ENCODE assay signal across 8 cellular contexts in genomic region chr10:17607603-17608332, GRCh38. TPM values are rescaled to one million over a fixed set of nuclear protein-coding genes. Genes with fewer than 3 reads are reported as not detected.
DNase-seq lines count a peak whose midpoint lies in the region; ATAC-seq and TF ChIP-seq lines count a peak whose summit lies in the region.

No MANE protein-coding gene starts in this region.

- peaks cover 7% of the 10 kb centered on the region for H3K79me2 ChIP-seq in osteoblast (ENCODE audit: insufficient read depth, low read length)

- H3K9me3 ChIP-seq in T-helper 17 cell (ENCODE audit: control insufficient read depth, low read length, poor library complexity, severe bottlenecking) (no peaks in the 10 kb centered on the region), osteoblast (ENCODE audit: low read depth, low read length) (no peaks in the 10 kb centered on the region)

- H3K27ac Mint-ChIP-seq in activated naive CD4-positive, alpha-beta T cell treated with anti-CD3 and anti-CD28 coated beads, Interleukin-2, amount 50 U/mL, for 72 hours: no peak overlapping the region
- H3K27ac Mint-ChIP-seq in activated naive CD4-positive, alpha-beta T cell treated with anti-CD3 and anti-CD28 coated beads, Interleukin-2, amount 10 ng/mL, durations not matched to agents 7 days and 5 days: no peak overlapping the region
- H3K27ac Mint-ChIP-seq in T-helper 17 cell: no peak overlapping the region

- no peak for DNase-seq in activated naive CD4-positive, alpha-beta T cell treated with anti-CD3 and anti-CD28 coated beads, Interleukin-2, amount 50 U/mL, for 72 hours (ENCODE audit: low spot score in 2 of 2)
- no peak for DNase-seq in activated naive CD4-positive, alpha-beta T cell treated with anti-CD3 and anti-CD28 coated beads, Interleukin-2, amount 10 ng/mL, durations not matched to agents 7 days and 5 days
- DNase-seq in Kasumi-1 (lab: John Stamatoyannopoulos, UW): peak; percentile 82 to 91
- no peak for DNase-seq in T-helper 17 cell
- peak; percentile 74 for DNase-seq in fibroblast of the aortic adventitia (ENCODE audit: low read depth)
- peak; percentile 47 for DNase-seq in osteoblast (ENCODE audit: insufficient read length, low spot score, missing footprints)
- no peak for DNase-seq in NK-92 treated with Interleukin-12 subunit alpha and Interleukin-12 subunit beta, amount 100 ng/mL, for 24 hours (lab: John Stamatoyannopoulos, UW)

- H3K9me3 Mint-ChIP-seq in activated naive CD4-positive, alpha-beta T cell treated with anti-CD3 and anti-CD28 coated beads, Interleukin-2, amount 50 U/mL, for 72 hours: no peaks in the 10 kb centered on the region
- H3K9me3 Mint-ChIP-seq in activated naive CD4-positive, alpha-beta T cell treated with anti-CD3 and anti-CD28 coated beads, Interleukin-2, amount 10 ng/mL, durations not matched to agents 7 days and 5 days: no peaks in the 10 kb centered on the region

- no peaks in the 10 kb centered on the region for H3K4me1 Mint-ChIP-seq in activated naive CD4-positive, alpha-beta T cell treated with anti-CD3 and anti-CD28 coated beads, Interleukin-2, amount 10 ng/mL, durations not matched to agents 7 days and 5 days
- H3K4me1 Mint-ChIP-seq in T-helper 17 cell: peaks cover 5% of the 10 kb centered on the region

- H3K4me2 ChIP-seq in osteoblast (ENCODE audit: insufficient read depth, low read length): peak overlapping the region; percentile 80

- peak; percentile 86 for TF ChIP-seq CTCF in fibroblast of the aortic adventitia (IDR thresholded peaks at IDR 0.05; ENCODE audit: insufficient read depth, low read length)
- peak; percentile 85 for TF ChIP-seq CTCF in osteoblast (IDR thresholded peaks at IDR 0.05; ENCODE audit: extremely low read depth, low read depth, low read length)

- peak; percentile 70 to 82 for ATAC-seq in activated naive CD4-positive, alpha-beta T cell treated with anti-CD3 and anti-CD28 coated beads, Interleukin-2, amount 50 U/mL, for 72 hours
- peak; percentile 76 for ATAC-seq in GM21576 (IDR thresholded peaks at IDR 0.05; ENCODE audit: unreplicated experiment)
- ATAC-seq in T-helper 17 cell: peak; percentile 80

- CTCF ChIA-PET in activated naive CD4-positive, alpha-beta T cell treated with anti-CD3 and anti-CD28 coated beads, Interleukin-2, amount 10 ng/mL, durations not matched to agents 7 days and 5 days (lab: Charles Lee): interaction anchor here (1.7 kb wide), 1 partner anchor 137 kb away, joined by 5 read pairs; no protein-coding TSS in a partner anchor

- H3K27ac ChIP-seq in osteoblast (ENCODE audit: low read depth, low read length): no peak overlapping the region

- no peaks in the 10 kb centered on the region for H4K20me1 ChIP-seq in osteoblast (ENCODE audit: insufficient read depth, low read length)

- no peak overlapping the region for H3K4me3 Mint-ChIP-seq in activated naive CD4-positive, alpha-beta T cell treated with anti-CD3 and anti-CD28 coated beads, Interleukin-2, amount 10 ng/mL, durations not matched to agents 7 days and 5 days
- H3K4me3 Mint-ChIP-seq in T-helper 17 cell: no peak overlapping the region

- H3K4me3 ChIP-seq in fibroblast of the aortic adventitia (ENCODE audit: low read depth, low read length): no peak overlapping the region
- peak overlapping the region; percentile 50 for H3K4me3 ChIP-seq in osteoblast (ENCODE audit: insufficient read depth, low read length)

- H3K27me3 Mint-ChIP-seq in activated naive CD4-positive, alpha-beta T cell treated with anti-CD3 and anti-CD28 coated beads, Interleukin-2, amount 10 ng/mL, durations not matched to agents 7 days and 5 days: peaks cover 9% of the 10 kb centered on the region
- H3K27me3 Mint-ChIP-seq in T-helper 17 cell: no peaks in the 10 kb centered on the region

- no peaks in the 10 kb centered on the region for H3K4me1 ChIP-seq in osteoblast (ENCODE audit: insufficient read depth, low read length)

- peak overlapping the region; percentile 55 for H2AFZ ChIP-seq in osteoblast (ENCODE audit: low read length)

- no peaks in the 10 kb centered on the region for H3K36me3 ChIP-seq in osteoblast (ENCODE audit: insufficient read depth, low read length)

- no peaks in the 10 kb centered on the region for H3K36me3 Mint-ChIP-seq in activated naive CD4-positive, alpha-beta T cell treated with anti-CD3 and anti-CD28 coated beads, Interleukin-2, amount 50 U/mL, for 72 hours
- H3K36me3 Mint-ChIP-seq in activated naive CD4-positive, alpha-beta T cell treated with anti-CD3 and anti-CD28 coated beads, Interleukin-2, amount 10 ng/mL, durations not matched to agents 7 days and 5 days: no peaks in the 10 kb centered on the region
- no peaks in the 10 kb centered on the region for H3K36me3 Mint-ChIP-seq in T-helper 17 cell (ENCODE audit: low read depth)

- no peaks in the 10 kb centered on the region for H3K27me3 ChIP-seq in osteoblast (ENCODE audit: insufficient read depth, low read length)

RNA-seq across cellular contexts. Expression of gene HACD1, which starts 9.4 kb away (rescaled TPM):
- total RNA-seq in activated naive CD4-positive, alpha-beta T cell treated with anti-CD3 and anti-CD28 coated beads, Interleukin-2, amount 50 U/mL, for 72 hours: 1 to 10 TPM; 1.8 to 2.0 TPM
- total RNA-seq in T-helper 17 cell: 1 to 10 TPM in 1 of 2 donors, under 1 TPM in 1; 0.44 to 3.7 TPM
- 7.0 and 18.4 TPM in 2 replicates for total RNA-seq in fibroblast of the aortic adventitia (ENCODE audit: low replicate concordance)
- 26.8 and 30.0 TPM in 2 replicates for total RNA-seq in osteoblast

RNA-seq across cellular contexts. Expression of gene STAM, which starts 36.2 kb away (rescaled TPM):
- total RNA-seq in activated naive CD4-positive, alpha-beta T cell treated with anti-CD3 and anti-CD28 coated beads, Interleukin-2, amount 50 U/mL, for 72 hours: 10 to 100 TPM; 22.3 to 30.8 TPM
- total RNA-seq in T-helper 17 cell (10 to 100 TPM; 55.9 to 65.8 TPM), fibroblast of the aortic adventitia (ENCODE audit: low replicate concordance) (32.0 and 40.6 TPM in 2 replicates), osteoblast (45.6 and 56.0 TPM in 2 replicates)

Comparison
In these comparisons a context has a peak if more than half of its experiments do, and no peak if none do; other contexts are left out.
1. DNase-seq: peak in Kasumi-1 (2 of 2), fibroblast of the aortic adventitia (single experiment) and osteoblast (single experiment); none in activated naive CD4-positive, alpha-beta T cell treated with anti-CD3 and anti-CD28 coated beads, Interleukin-2, amount 50 U/mL, for 72 hours (0 of 2), activated naive CD4-positive, alpha-beta T cell treated with anti-CD3 and anti-CD28 coated beads, Interleukin-2, amount 10 ng/mL, durations not matched to agents 7 days and 5 days (single experiment), T-helper 17 cell (0 of 3) and NK-92 treated with Interleukin-12 subunit alpha and Interleukin-12 subunit beta, amount 100 ng/mL, for 24 hours (single experiment).
2. Peak in every context shown above with its lines, with median percentiles within 50 percentile points of each other: ATAC-seq.